ENCODE assay signal across 8 cellular contexts in genomic region chr15:74725845-74726773, GRCh38. TPM values are rescaled to one million over a fixed set of nuclear protein-coding genes. Genes with fewer than 3 reads are reported as not detected.
DNase-seq lines count a peak whose midpoint lies in the region; ATAC-seq and TF ChIP-seq lines count a peak whose summit lies in the region.

No MANE protein-coding gene starts in this region.

- H3K9me3 ChIP-seq in neutrophil, result no peaks in the 10 kb centered on the region
- no peaks in the 10 kb centered on the region for H3K9me3 ChIP-seq in uterus

- intact Hi-C loops in uterus (cut with DNase I; ENCODE audit: low total_unique reads), result no loop called here

- peak; percentile 42 for DNase-seq in NCI-H510A treated with DMSO at 0.1 percent for 48 hours (lab: John Stamatoyannopoulos, UW)
- DNase-seq in NCI-H510A (lab: John Stamatoyannopoulos, UW), result no peak
- peak; percentile 31 for DNase-seq in NCI-H226
- peak; percentile 62 for DNase-seq in activated T-cell treated with anti-CD3 and anti-CD28 coated beads, Interleukin-2, amount 50 U/mL, for 1 hour
- DNase-seq in fibroblast of mammary gland (ENCODE audit: low read depth), result no peak
- DNase-seq in uterus, result peak in 1 of 2 donors; percentile 28

- H3K36me3 ChIP-seq in neutrophil (no peaks in the 10 kb centered on the region), uterus (no peaks in the 10 kb centered on the region)

- H3K4me3 ChIP-seq in fibroblast of mammary gland (ENCODE audit: control insufficient read depth, low read depth, low read length), result peak overlapping the region; percentile 45
- H3K4me3 ChIP-seq in neutrophil (ENCODE audit: low read depth in 1 of 2, low read length in 1 of 2), result peak overlapping the region; percentile 58 to 67
- peak overlapping the region; percentile 40 to 43 for H3K4me3 ChIP-seq in uterus

- H3K27ac ChIP-seq in neutrophil (no peak overlapping the region), uterus (no peak overlapping the region)

- no peak for TF ChIP-seq POLR2A in uterus (IDR thresholded peaks at IDR 0.05)

- no peak for ATAC-seq in GM21576 (IDR thresholded peaks at IDR 0.05; ENCODE audit: unreplicated experiment)

- H3K4me1 ChIP-seq in neutrophil (ENCODE audit: control insufficient read depth in 1 of 2, insufficient read depth in 1 of 2, low read depth in 1 of 2, low read length in 1 of 2) (peaks cover 14% of the 10 kb centered on the region in 2 experiments), uterus (peaks cover 0 to 6% of the 10 kb centered on the region in 2 donors)

- H3K27me3 ChIP-seq in neutrophil, result peaks cover 88% of the 10 kb centered on the region
- H3K27me3 ChIP-seq in uterus, result peaks cover 0 to 5% of the 10 kb centered on the region in 2 donors

- TF ChIP-seq CTCF in fibroblast of mammary gland (conservative IDR thresholded peaks at IDR 0.05; ENCODE audit: control insufficient read depth, insufficient read depth, low read depth, low read length), result no peak
- no peak for TF ChIP-seq CTCF in neutrophil (IDR thresholded peaks at IDR 0.05)
- TF ChIP-seq CTCF in uterus (IDR thresholded peaks at IDR 0.05), result no peak

RNA-seq across cellular contexts. Expression of gene CYP1A1, which starts 0.8 kb away (rescaled TPM):
- total RNA-seq in uterus, result 1 to 10 TPM in 1 of 4 donors, under 1 TPM in 1, not detected in 2; 0.29 to 6.2 TPM

RNA-seq across cellular contexts. Expression of gene CYP1A2, which starts 22.5 kb away (rescaled TPM):
- total RNA-seq in uterus, result not detected

RNA-seq across cellular contexts. Expression of gene EDC3, which starts 30.3 kb away (rescaled TPM):
- total RNA-seq in uterus, result 10 to 100 TPM in 2 of 4 donors, 1 to 10 TPM in 2; 8.7 to 40.6 (median 17.9) TPM

RNA-seq across cellular contexts. Expression of gene CSK, which starts 55.8 kb away (rescaled TPM):
- 10 to 100 TPM in 3 of 4 donors, 1 to 10 TPM in 1; 4.9 to 41.6 (median 26.4) TPM for total RNA-seq in uterus

Comparison
In these comparisons a context has a peak if more than half of its experiments do, and no peak if none do; other contexts are left out.
1. DNase-seq: peak in NCI-H510A treated with DMSO at 0.1 percent for 48 hours (single experiment), NCI-H226 (single experiment) and activated T-cell treated with anti-CD3 and anti-CD28 coated beads, Interleukin-2, amount 50 U/mL, for 1 hour (single experiment); none in NCI-H510A (single experiment) and fibroblast of mammary gland (single experiment).
2. Peak in every context shown above with its lines, with median percentiles within 50 percentile points of each other: H3K4me3 ChIP-seq.